Comparison of ENCODE assay signal across 1 cellular context in the genomic region with DNA sequence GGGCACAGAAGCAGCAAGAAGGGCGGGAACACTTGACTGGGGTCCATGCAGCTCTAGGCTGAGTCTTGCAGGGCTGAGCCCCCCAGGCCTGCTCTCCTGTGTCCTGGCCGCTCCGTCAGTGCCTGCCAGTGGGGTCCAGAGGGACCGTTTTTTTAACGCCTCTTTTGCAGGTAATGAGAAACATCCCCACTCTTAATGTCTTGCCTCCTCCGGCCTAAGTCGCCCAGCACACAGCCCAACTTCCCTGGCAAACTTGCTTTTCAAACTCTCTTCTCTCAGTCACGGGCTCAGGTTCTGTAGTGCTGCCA.
TF ChIP-seq lines count a peak whose summit lies in the region.

No MANE protein-coding gene starts in this region.

TF ChIP-seq in H1, 55 proteins besides CTCF, POLR2A, EP300 and RAD21:
- TF ChIP-seq, protein P1, sequence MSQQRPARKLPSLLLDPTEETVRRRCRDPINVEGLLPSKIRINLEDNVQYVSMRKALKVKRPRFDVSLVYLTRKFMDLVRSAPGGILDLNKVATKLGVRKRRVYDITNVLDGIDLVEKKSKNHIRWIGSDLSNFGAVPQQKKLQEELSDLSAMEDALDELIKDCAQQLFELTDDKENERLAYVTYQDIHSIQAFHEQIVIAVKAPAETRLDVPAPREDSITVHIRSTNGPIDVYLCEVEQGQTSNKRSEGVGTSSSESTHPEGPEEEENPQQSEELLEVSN (IDR thresholded peaks at IDR 0.05), result peak; percentile 61
